Comparison of ENCODE assay signal across 15 cellular contexts in the genomic region with DNA sequence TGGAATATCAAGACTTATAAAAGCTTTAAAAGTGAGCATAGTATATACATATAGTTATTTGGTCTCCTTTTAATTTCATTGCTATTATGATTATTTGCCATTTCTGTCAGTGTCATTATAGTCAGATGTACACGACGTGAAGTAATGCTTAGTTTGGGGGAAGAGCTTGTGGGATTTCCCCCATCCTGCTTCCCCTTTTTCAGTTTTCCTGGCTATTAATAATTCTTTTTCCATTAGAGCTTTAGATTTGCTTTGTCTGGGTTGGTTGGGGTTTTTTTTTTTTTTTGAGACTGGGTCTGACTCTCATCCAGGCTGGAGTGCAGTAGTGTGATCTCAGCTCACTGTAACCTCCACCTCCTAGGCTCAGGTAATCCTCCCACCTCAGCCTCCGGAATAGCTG.
"Had no signal": no experiment of that assay in that cellular context is flagged by ENCODE, and none has a peak within 500 bp of the region (broad histone marks: within the 10 kb centered on the region; RNA-seq: fewer than 3 reads in every experiment).

No MANE protein-coding gene starts in this region.

- H3K4me1 ChIP-seq: uterus had no signal

- ATAC-seq: lower lobe of right lung had no signal

- H3K9me3 Mint-ChIP-seq: immature natural killer cell; naive B cell; T-helper 2 cell treated with Interferon-gamma antibody and Interleukin-4, amounts not matched to agents 5 μg/mL and 100 μg/mL, for 36 hours had no signal

- H3K27ac ChIP-seq: cardiac muscle cell, esophagus squamous epithelium, lower lobe of right lung, pancreas, tibial artery, uterus had no signal

- H3K36me3 Mint-ChIP-seq: naive B cell had no signal

- H3K9me3 ChIP-seq: esophagus squamous epithelium, lower lobe of right lung, pancreas, tibial artery, uterus had no signal

- H3K4me3 Mint-ChIP-seq: immature natural killer cell; T-helper 2 cell treated with Interferon-gamma antibody and Interleukin-4, amounts not matched to agents 5 μg/mL and 100 μg/mL, for 36 hours had no signal

- H3K27me3 ChIP-seq: cardiac muscle cell, esophagus squamous epithelium, pancreas, tibial artery, uterus had no signal

- H3K4me3 ChIP-seq: cardiac muscle cell, esophagus squamous epithelium, lower lobe of right lung, pancreas, tibial artery, uterus had no signal

- DNase-seq: activated CD4-positive, CD25-positive, alpha-beta regulatory T cell treated with anti-CD3 and anti-CD28 coated beads, Interleukin-2, amount 50 U/mL, for 72 hours; activated effector memory CD4-positive, alpha-beta T cell treated with anti-CD3 and anti-CD28 coated beads, Interleukin-2, amount 50 U/mL, for 16 hours; esophagus squamous epithelium; foreskin fibroblast; glutamatergic neuron; immature natural killer cell; lower lobe of right lung; naive B cell; stimulated activated CD4-positive, alpha-beta T cell treated with anti-CD3 and anti-CD28 coated beads, Interleukin-15, amount 100 ng/mL, for 24 hours; stimulated activated CD4-positive, alpha-beta T cell treated with anti-CD3 and anti-CD28 coated beads, Interleukin-4, amount 100 ng/mL, for 24 hours; tibial artery; uterus had no signal

- H3K27me3 Mint-ChIP-seq: naive B cell had no signal

- H3K36me3 ChIP-seq: uterus had no signal
